ENCODE assay signal across 10 cellular contexts in the genomic region with DNA sequence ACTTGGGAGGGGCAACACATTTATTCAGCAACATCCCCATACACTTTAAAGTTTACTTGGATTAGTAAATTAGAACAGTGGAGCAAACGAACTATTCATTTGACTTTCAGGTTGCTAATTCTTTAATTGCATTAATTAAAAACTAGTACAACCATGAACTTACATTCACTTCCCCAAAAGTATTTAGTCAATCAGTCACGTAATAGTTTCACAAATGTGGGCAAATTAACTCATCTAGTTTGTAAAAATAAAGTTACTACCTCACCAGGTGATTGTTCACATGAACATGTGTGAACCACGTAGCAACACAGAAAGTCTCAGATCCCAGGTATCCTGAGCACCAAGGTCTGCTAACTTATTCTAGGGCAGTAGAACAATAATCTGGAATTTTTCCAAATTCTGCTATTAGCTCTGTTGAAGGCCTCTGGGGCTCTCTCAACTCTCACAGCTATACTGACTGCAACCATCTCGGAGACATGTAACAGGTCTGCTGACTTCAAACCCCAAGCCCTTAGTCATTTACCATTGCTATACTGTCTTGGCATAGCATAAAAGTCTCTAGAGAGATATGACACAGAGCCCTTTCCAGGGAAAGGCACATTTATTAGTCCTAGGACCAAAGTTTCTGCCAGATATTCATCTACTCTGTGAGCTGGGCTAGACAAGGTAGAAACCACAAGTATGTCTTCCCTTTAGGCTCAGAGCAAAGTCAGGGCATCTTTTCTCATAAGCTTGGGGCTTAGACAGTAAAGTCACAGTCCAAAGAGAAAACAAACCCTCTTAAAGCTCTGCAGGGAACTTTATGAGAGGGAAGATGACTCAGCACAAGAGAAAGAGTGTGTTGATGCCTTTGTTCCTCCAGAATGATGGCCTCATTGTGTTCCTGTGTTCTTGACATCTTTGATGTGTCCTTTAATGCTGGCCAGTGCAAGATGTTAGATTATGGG. TPM values are rescaled to one million over a fixed set of nuclear protein-coding genes. Genes with fewer than 3 reads are reported as not detected.
DNase-seq lines count a peak whose midpoint lies in the region; ATAC-seq and TF ChIP-seq lines count a peak whose summit lies in the region.
"Had no signal": no experiment of that assay in that cellular context is flagged by ENCODE, and none has a peak within 500 bp of the region (broad histone marks: within the 10 kb centered on the region; RNA-seq: fewer than 3 reads in every experiment).

No MANE protein-coding gene starts in this region.

- no peaks in the 10 kb centered on the region for H4K20me1 ChIP-seq in Loucy (ENCODE audit: insufficient read depth, low read length, poor library complexity, severe bottlenecking)
- no peaks in the 10 kb centered on the region for H4K20me1 ChIP-seq in osteoblast (ENCODE audit: insufficient read depth, low read length)

- H3K36me3 Mint-ChIP-seq in chondrocyte (ENCODE audit: low read depth) (no peaks in the 10 kb centered on the region), CD14-positive monocyte (no peaks in the 10 kb centered on the region)

- no peak for TF ChIP-seq CTCF in Loucy (conservative IDR thresholded peaks at IDR 0.05; ENCODE audit: low read length)
- TF ChIP-seq CTCF in chondrocyte (IDR thresholded peaks at IDR 0.05): no peak
- no peak for TF ChIP-seq CTCF in osteoblast (IDR thresholded peaks at IDR 0.05; ENCODE audit: extremely low read depth, low read depth, low read length)
- TF ChIP-seq CTCF in CD14-positive monocyte (IDR thresholded peaks at IDR 0.05): no peak

- peak overlapping the region; percentile 12 for H3K4me3 ChIP-seq in Loucy (ENCODE audit: low read length, poor library complexity, severe bottlenecking)
- no peak overlapping the region for H3K4me3 ChIP-seq in osteoblast (ENCODE audit: insufficient read depth, low read length)

- ATAC-seq in GM19035 (IDR thresholded peaks at IDR 0.05; ENCODE audit: unreplicated experiment): no peak
- no peak for ATAC-seq in HG02642 (IDR thresholded peaks at IDR 0.05; ENCODE audit: poor library complexity, unreplicated experiment)

- H3K4me1 Mint-ChIP-seq in chondrocyte (ENCODE audit: low read depth) (peaks cover 33% of the 10 kb centered on the region), CD14-positive monocyte (peaks cover 33% of the 10 kb centered on the region)

- H3K36me3 ChIP-seq in Loucy (ENCODE audit: insufficient read depth, low read length): no peaks in the 10 kb centered on the region
- no peaks in the 10 kb centered on the region for H3K36me3 ChIP-seq in osteoblast (ENCODE audit: insufficient read depth, low read length)

- DNase-seq in GM04503 (ENCODE audit: low read depth) (peak; percentile 31), chondrocyte (ENCODE audit: low spot score) (no peak), osteoblast (ENCODE audit: insufficient read length, low spot score, missing footprints) (peak; percentile 76), CD14-positive monocyte (ENCODE audit: low spot score) (no peak), NCI-H1694 treated with DMSO at 0.1 percent for 48 hours (lab: John Stamatoyannopoulos, UW) (no peak)
- DNase-seq: NCI-H187 had no signal

- H3F3A ChIP-seq in Loucy (ENCODE audit: low read depth): 0 out of 2 replicates have a peak, but pooled peaks cover 7% of the 10 kb centered on the region

- H3K9ac ChIP-seq in Loucy (ENCODE audit: low read depth, low read length, poor library complexity, severe bottlenecking): no peak overlapping the region

- no peaks in the 10 kb centered on the region for H3K9me2 ChIP-seq in Loucy (replicated peaks; ENCODE audit: low read depth, low read length)

- H3K27ac Mint-ChIP-seq in chondrocyte (ENCODE audit: unreplicated experiment): peak overlapping the region; percentile 69
- peak overlapping the region in 1 of 7 donors; percentile 24 for H3K27ac Mint-ChIP-seq in CD14-positive monocyte

- H3K4me3 Mint-ChIP-seq in chondrocyte (ENCODE audit: unreplicated experiment): no peak overlapping the region
- no peak overlapping the region for H3K4me3 Mint-ChIP-seq in CD14-positive monocyte

- intact Hi-C loops in CD14-positive monocyte (cut with micrococcal nuclease): no loop called here

- no peaks in the 10 kb centered on the region for H3K27me3 ChIP-seq in Loucy (ENCODE audit: insufficient read depth, low read length, poor library complexity, severe bottlenecking)
- no peaks in the 10 kb centered on the region for H3K27me3 ChIP-seq in osteoblast (ENCODE audit: insufficient read depth, low read length)

- H3K79me2 ChIP-seq in Loucy (ENCODE audit: insufficient read depth, low read length) (no peaks in the 10 kb centered on the region), osteoblast (ENCODE audit: insufficient read depth, low read length) (no peaks in the 10 kb centered on the region)

- no peaks in the 10 kb centered on the region for H3K9me3 Mint-ChIP-seq in chondrocyte (ENCODE audit: low read depth)
- H3K9me3 Mint-ChIP-seq in CD14-positive monocyte: peaks cover 0 to 3% (median 0%) of the 10 kb centered on the region in 7 donors

- H3K27me3 Mint-ChIP-seq in chondrocyte (ENCODE audit: low read depth): no peaks in the 10 kb centered on the region
- H3K27me3 Mint-ChIP-seq in CD14-positive monocyte (ENCODE audit: low read depth in 3 of 3): peaks cover 0 to 2% (median 0%) of the 10 kb centered on the region in 3 donors
- H3K27me3 Mint-ChIP-seq: progenitor cell of endocrine pancreas had no signal

- H3K27ac ChIP-seq in osteoblast (ENCODE audit: low read depth, low read length): peak overlapping the region; percentile 40

- H3K4me1 ChIP-seq in Loucy (ENCODE audit: insufficient read depth, low read length, poor library complexity, severe bottlenecking): peaks cover 20% of the 10 kb centered on the region
- H3K4me1 ChIP-seq in osteoblast (ENCODE audit: insufficient read depth, low read length): peaks cover 13% of the 10 kb centered on the region

- H2AFZ ChIP-seq in Loucy (ENCODE audit: low read length) (peak overlapping the region; percentile 34; the same call in 1 of the 2 replicates), osteoblast (ENCODE audit: low read length) (peak overlapping the region; percentile 43)

- no peaks in the 10 kb centered on the region for H3K9me3 ChIP-seq in Loucy (ENCODE audit: insufficient read depth, low read depth, low read length)
- no peaks in the 10 kb centered on the region for H3K9me3 ChIP-seq in osteoblast (ENCODE audit: low read depth, low read length)

- peak overlapping the region; percentile 45 for H3K4me2 ChIP-seq in Loucy (ENCODE audit: low read depth, low read length, poor library complexity, severe bottlenecking)
- H3K4me2 ChIP-seq in osteoblast (ENCODE audit: insufficient read depth, low read length): peak overlapping the region; percentile 23

RNA-seq across cellular contexts. Expression of a gene that starts 50.9 kb away (rescaled TPM):
- total RNA-seq in chondrocyte (6.2 to 7.1 TPM (median 6.4 TPM) in 3 replicates), osteoblast (11.2 and 15.3 TPM in 2 replicates)
- 10 to 100 TPM; 42.6 to 53.3 TPM for polyA plus RNA-seq in CD14-positive monocyte

Comparison
In these comparisons a context has a peak if more than half of its experiments do, and no peak if none do; other contexts are left out.
1. DNase-seq: peak in GM04503 (single experiment) and osteoblast (single experiment); none in chondrocyte (single experiment), CD14-positive monocyte (single experiment) and NCI-H1694 treated with DMSO at 0.1 percent for 48 hours (single experiment).